8 cellular contexts compared by ENCODE assay signal in the genomic region with DNA sequence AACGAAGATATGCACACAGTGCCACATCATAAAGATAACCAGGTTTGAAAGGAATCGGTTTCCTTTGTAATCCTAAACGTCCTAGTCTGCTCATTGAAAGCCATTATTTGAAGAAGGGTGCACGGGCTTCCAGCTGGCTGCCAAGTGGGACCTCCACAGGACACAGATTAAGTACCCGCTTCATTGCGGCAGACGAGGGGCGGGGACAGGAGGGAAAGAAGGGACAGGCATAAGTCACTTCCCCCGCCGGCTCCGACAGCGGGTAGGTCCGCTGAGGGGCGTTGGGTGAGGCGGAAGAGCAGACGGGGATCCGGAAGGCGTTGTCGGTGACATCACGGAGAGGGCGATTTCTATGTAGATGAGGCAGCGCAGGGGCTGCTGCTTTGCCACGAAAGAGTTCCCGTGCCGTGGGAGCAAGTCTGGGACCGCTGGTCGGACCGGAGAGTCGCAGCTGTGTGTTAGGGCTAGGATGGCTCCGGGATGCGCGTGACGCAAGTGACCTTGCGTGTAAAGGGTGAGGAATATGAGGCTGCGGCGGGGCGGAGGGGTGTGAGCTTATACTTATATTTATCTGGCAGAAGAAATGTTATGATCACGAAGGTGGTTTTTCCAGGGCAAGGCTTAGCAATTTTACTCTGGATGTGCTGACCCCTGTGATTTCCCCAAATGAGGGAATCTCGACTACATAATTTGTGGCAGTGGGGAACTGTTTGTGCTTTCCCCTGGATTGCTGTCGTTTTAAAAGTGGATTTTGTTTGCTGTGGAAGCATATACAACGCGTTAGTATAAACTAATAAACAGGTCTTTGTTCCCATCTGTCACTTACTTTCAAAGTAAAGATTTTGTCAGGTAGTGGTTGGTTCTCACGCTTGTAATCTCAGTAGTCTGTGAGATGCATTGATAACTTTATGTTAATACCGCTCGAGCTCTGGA.
DNase-seq lines count a peak whose midpoint lies in the region; ATAC-seq, FAIRE-seq and TF ChIP-seq lines count a peak whose summit lies in the region.
"Not testable (repeated sequence)": the region's sequence is repeated elsewhere in the genome, so short reads cannot be mapped to it uniquely, and the experiment has no call there.

No MANE protein-coding gene starts in this region.

- not testable (repeated sequence) for TF ChIP-seq CTCF in bronchial epithelial cell (IDR thresholded peaks at IDR 0.05; ENCODE audit: insufficient read depth, low read length, severe bottlenecking)

- H3K4me3 ChIP-seq in bronchial epithelial cell (ENCODE audit: low read depth, low read length): peak overlapping the region; percentile 54

- FAIRE-seq in bronchial epithelial cell (lab: Jason Lieb, UNC); urothelium cell line (lab: Jason Lieb, UNC): not testable (repeated sequence)

- ATAC-seq in GM18520 (IDR thresholded peaks at IDR 0.05; ENCODE audit: unreplicated experiment) (peak; percentile 89), HG02938 (IDR thresholded peaks at IDR 0.05; ENCODE audit: unreplicated experiment) (peak; percentile 87), sciatic nerve (peak; percentile 96)
- ATAC-seq in activated CD4-positive, CD25-positive, alpha-beta regulatory T cell treated with anti-CD3 and anti-CD28 coated beads, Interleukin-2, amount 50 U/mL, for 24 hours: peak; percentile 93

- not testable (repeated sequence) for H3K36me3 ChIP-seq in bronchial epithelial cell (ENCODE audit: control insufficient read depth, insufficient read depth, low read length)

- H3K27me3 ChIP-seq in bronchial epithelial cell (ENCODE audit: control insufficient read depth, insufficient read depth, low read length): not testable (repeated sequence)

- intact Hi-C loops in sciatic nerve (cut with DNase I): not testable (repeated sequence)

- DNase-seq in NCI-H345 (lab: John Stamatoyannopoulos, UW): peak; percentile 98
- peak; percentile 67 for DNase-seq in bronchial epithelial cell (ENCODE audit: low read depth)
- peak; percentile 51 for DNase-seq in iPS-NIHi7 (ENCODE audit: extremely low spot score)
- DNase-seq in sciatic nerve (ENCODE audit: low spot score): peak; percentile 80
- DNase-seq in urothelium cell line (ENCODE audit: low spot score): peak; percentile 43

Comparison
In these comparisons a context has a peak if more than half of its experiments do, and no peak if none do; other contexts are left out.
1. Peak in every context shown above with its lines: DNase-seq, ATAC-seq and H3K4me3 ChIP-seq.
2. DNase-seq: peak in every context shown above with its lines; median percentile 98 in NCI-H345; 80 in sciatic nerve; 67 in bronchial epithelial cell; 51 in iPS-NIHi7; 43 in urothelium cell line.